22 cellular contexts compared by ENCODE assay signal in genomic region chr13:24234200-24234915, GRCh38.
DNase-seq lines count a peak whose midpoint lies in the region; ATAC-seq and TF ChIP-seq lines count a peak whose summit lies in the region.
"Had no signal": no experiment of that assay in that cellular context is flagged by ENCODE, and none has a peak within 500 bp of the region (broad histone marks: within the 10 kb centered on the region; RNA-seq: fewer than 3 reads in every experiment).

No MANE protein-coding gene starts in this region.

- no peak for TF ChIP-seq POLR2A in tibial nerve (IDR thresholded peaks at IDR 0.05)

- 57 to 74% methylated on average over 5 of the region's 5 CpGs for WGBS in tibial nerve, 2 donors

- H3K27ac ChIP-seq in cardiac muscle cell, result peak overlapping the region; percentile 9
- H3K27ac ChIP-seq in tibial nerve, result peak overlapping the region in 3 of 4 donors; percentile 25 to 73 (median 34)

- no peak for TF ChIP-seq CTCF in cardiac muscle cell (IDR thresholded peaks at IDR 0.05; ENCODE audit: low read depth, low read length)
- TF ChIP-seq CTCF in tibial nerve (IDR thresholded peaks at IDR 0.05), result no peak

- H3K9me3 ChIP-seq in cardiac muscle cell (ENCODE audit: low read depth) (no peaks in the 10 kb centered on the region), tibial nerve (no peaks in the 10 kb centered on the region)
- H3K9me3 ChIP-seq: tibial artery had no signal

- intact Hi-C loops in Right ventricle myocardium superior (cut with DNase I), result no loop called here
- intact Hi-C loops in activated T-helper 1 cell treated with anti-CD3 and anti-CD28 coated beads, Interleukin-12 subunit alpha, Interleukin-12 subunit beta, Interleukin-2, Interleukin-4 antibody, amounts not matched to agents 30 ng/mL and 10 ng/mL and 1 ng/mL, durations not matched to agents 14 hours and 24 hours and 36 hours (cut with micrococcal nuclease), result loop anchor here (5.0 kb wide), 2 partner anchors 57 to 278 kb away; partner anchors contain the start of gene PARP4

- H3K4me3 ChIP-seq in cardiac muscle cell, result no peak overlapping the region
- no peak overlapping the region for H3K4me3 ChIP-seq in tibial nerve
- H3K4me3 ChIP-seq: tibial artery had no signal

- no peak for TF ChIP-seq EP300 in tibial nerve (IDR thresholded peaks at IDR 0.05)

- peak in 1 of 2 donors; percentile 24 for DNase-seq in cardiac muscle cell (ENCODE audit: low read depth in 1 of 2, low spot score in 1 of 2)
- no peak for DNase-seq in Right ventricle myocardium superior
- DNase-seq in activated T-helper 1 cell treated with anti-CD3 and anti-CD28 coated beads, Interleukin-12 subunit alpha, Interleukin-12 subunit beta, Interleukin-2, Interleukin-4 antibody, amounts not matched to agents 30 ng/mL and 10 ng/mL and 1 ng/mL, durations not matched to agents 14 hours and 24 hours and 36 hours (ENCODE audit: low spot score), result no peak
- DNase-seq in islet precursor cell, result peak; percentile 43
- no peak for DNase-seq in tibial nerve (ENCODE audit: low spot score in 2 of 2)
- DNase-seq in globus pallidus (ENCODE audit: low spot score), result no peak
- DNase-seq in CD1c-positive myeloid dendritic cell (ENCODE audit: extremely low spot score), result no peak
- DNase-seq: activated naive CD4-positive, alpha-beta T cell treated with anti-CD3 and anti-CD28 coated beads, Interleukin-2, amount 10 ng/mL, durations not matched to agents 7 days and 5 days; effector memory CD8-positive, alpha-beta T cell; left colon; natural killer cell; NCI-H1092 treated with DMSO at 0.1 percent for 48 hours; NCI-H1930; NCI-H526; retina; small intestine; stimulated activated CD4-positive, alpha-beta T cell treated with anti-CD3 and anti-CD28 coated beads, Interleukin-2, amount 100 ng/mL, for 48 hours; stimulated activated naive CD4-positive, alpha-beta T cell; T-helper 17 cell; tibial artery had no signal

- no peak overlapping the region for H3K4me3 Mint-ChIP-seq in activated T-helper 1 cell treated with anti-CD3 and anti-CD28 coated beads, Interleukin-12 subunit alpha, Interleukin-12 subunit beta, Interleukin-2, Interleukin-4 antibody, amounts not matched to agents 30 ng/mL and 10 ng/mL and 1 ng/mL, durations not matched to agents 14 hours and 24 hours and 36 hours
- H3K4me3 Mint-ChIP-seq: activated naive CD4-positive, alpha-beta T cell treated with anti-CD3 and anti-CD28 coated beads, Interleukin-2, amount 10 ng/mL, durations not matched to agents 7 days and 5 days; CD14-positive monocyte; effector memory CD8-positive, alpha-beta T cell; IgD-negative memory B cell; natural killer cell; T-helper 17 cell had no signal

- H3K27me3 ChIP-seq in cardiac muscle cell (no peaks in the 10 kb centered on the region), tibial nerve (no peaks in the 10 kb centered on the region)
- H3K27me3 ChIP-seq: tibial artery had no signal

- H3K4me1 Mint-ChIP-seq in activated T-helper 1 cell treated with anti-CD3 and anti-CD28 coated beads, Interleukin-12 subunit alpha, Interleukin-12 subunit beta, Interleukin-2, Interleukin-4 antibody, amounts not matched to agents 30 ng/mL and 10 ng/mL and 1 ng/mL, durations not matched to agents 14 hours and 24 hours and 36 hours (ENCODE audit: low read depth), result peaks cover 55% of the 10 kb centered on the region

- H3K27ac Mint-ChIP-seq in activated T-helper 1 cell treated with anti-CD3 and anti-CD28 coated beads, Interleukin-12 subunit alpha, Interleukin-12 subunit beta, Interleukin-2, Interleukin-4 antibody, amounts not matched to agents 30 ng/mL and 10 ng/mL and 1 ng/mL, durations not matched to agents 14 hours and 24 hours and 36 hours, result peak overlapping the region; percentile 83
- H3K27ac Mint-ChIP-seq: activated naive CD4-positive, alpha-beta T cell treated with anti-CD3 and anti-CD28 coated beads, Interleukin-2, amount 10 ng/mL, durations not matched to agents 7 days and 5 days; natural killer cell; T-helper 17 cell had no signal

- ATAC-seq in Right ventricle myocardium superior (ENCODE audit: poor library complexity), result no peak
- ATAC-seq: effector memory CD8-positive, alpha-beta T cell; left colon; natural killer cell; T-helper 17 cell had no signal

- H3K9me3 Mint-ChIP-seq in activated T-helper 1 cell treated with anti-CD3 and anti-CD28 coated beads, Interleukin-12 subunit alpha, Interleukin-12 subunit beta, Interleukin-2, Interleukin-4 antibody, amounts not matched to agents 30 ng/mL and 10 ng/mL and 1 ng/mL, durations not matched to agents 14 hours and 24 hours and 36 hours, result no peaks in the 10 kb centered on the region
- H3K9me3 Mint-ChIP-seq: activated naive CD4-positive, alpha-beta T cell treated with anti-CD3 and anti-CD28 coated beads, Interleukin-2, amount 10 ng/mL, durations not matched to agents 7 days and 5 days; CD14-positive monocyte; effector memory CD8-positive, alpha-beta T cell; IgD-negative memory B cell; natural killer cell had no signal

- H3K4me1 ChIP-seq in cardiac muscle cell (ENCODE audit: low read depth) (peaks cover 7% of the 10 kb centered on the region), tibial nerve (peaks cover 0 to 38% (median 8%) of the 10 kb centered on the region in 4 donors)

- H3K36me3 Mint-ChIP-seq in activated T-helper 1 cell treated with anti-CD3 and anti-CD28 coated beads, Interleukin-12 subunit alpha, Interleukin-12 subunit beta, Interleukin-2, Interleukin-4 antibody, amounts not matched to agents 30 ng/mL and 10 ng/mL and 1 ng/mL, durations not matched to agents 14 hours and 24 hours and 36 hours (ENCODE audit: low read depth), result no peaks in the 10 kb centered on the region
- H3K36me3 Mint-ChIP-seq: activated naive CD4-positive, alpha-beta T cell treated with anti-CD3 and anti-CD28 coated beads, Interleukin-2, amount 10 ng/mL, durations not matched to agents 7 days and 5 days; CD14-positive monocyte; natural killer cell had no signal

- no peaks in the 10 kb centered on the region for H3K36me3 ChIP-seq in cardiac muscle cell
- H3K36me3 ChIP-seq in tibial nerve, result no peaks in the 10 kb centered on the region
- H3K36me3 ChIP-seq: tibial artery had no signal

- no peaks in the 10 kb centered on the region for H3K27me3 Mint-ChIP-seq in activated T-helper 1 cell treated with anti-CD3 and anti-CD28 coated beads, Interleukin-12 subunit alpha, Interleukin-12 subunit beta, Interleukin-2, Interleukin-4 antibody, amounts not matched to agents 30 ng/mL and 10 ng/mL and 1 ng/mL, durations not matched to agents 14 hours and 24 hours and 36 hours (ENCODE audit: insufficient read depth)
- H3K27me3 Mint-ChIP-seq: activated naive CD4-positive, alpha-beta T cell treated with anti-CD3 and anti-CD28 coated beads, Interleukin-2, amount 10 ng/mL, durations not matched to agents 7 days and 5 days; effector memory CD8-positive, alpha-beta T cell; IgD-negative memory B cell had no signal
